ENCODE assay signal across 10 cellular contexts in genomic region chr4:76011700-76012387, GRCh38. TPM values are rescaled to one million over a fixed set of nuclear protein-coding genes. Genes with fewer than 3 reads are reported as not detected.
A peak's percentile ranks its signal among the peaks of the same experiment; 100 is the strongest.
DNase-seq lines count a peak whose midpoint lies in the region; ATAC-seq, FAIRE-seq and TF ChIP-seq lines count a peak whose summit lies in the region.
"Had no signal": no experiment of that assay in that cellular context is flagged by ENCODE, and none has a peak within 500 bp of the region (broad histone marks: within the 10 kb centered on the region; RNA-seq: fewer than 3 reads in every experiment).

No MANE protein-coding gene starts in this region.

- H3K9me3 ChIP-seq in small intestine (ENCODE audit: control insufficient read depth, low read depth) = no peaks in the 10 kb centered on the region

- FAIRE-seq in small intestine (lab: Jason Lieb, UNC) = no peak

- H3K36me3 Mint-ChIP-seq in HFFc6 (ENCODE audit: low read depth) = no peaks in the 10 kb centered on the region
- no peaks in the 10 kb centered on the region for H3K36me3 Mint-ChIP-seq in stimulated activated naive B cell treated with anti-CD40 and anti-IgM and Interleukin-4, amounts not matched to agents 10 μg/mL and 1 μg/mL and 100 μg/mL, for 72 hours

- peak overlapping the region in 1 of 2 donors; percentile 79 for H3K27ac ChIP-seq in small intestine (ENCODE audit: low read depth in 1 of 2, low read length in 1 of 2)

- ATAC-seq in GM18499 (IDR thresholded peaks at IDR 0.05; ENCODE audit: insufficient read depth, unreplicated experiment) = peak; percentile 48
- peak; percentile 53 to 78 for ATAC-seq in left cardiac atrium
- peak; percentile 89 to 94 for ATAC-seq in stimulated activated naive B cell treated with anti-CD40 and anti-IgM and Interleukin-4, amounts not matched to agents 10 μg/mL and 1 μg/mL and 100 μg/mL, for 72 hours (replicated peaks)
- ATAC-seq in HG03135 (IDR thresholded peaks at IDR 0.05; ENCODE audit: unreplicated experiment) = no peak

- peaks cover 27% of the 10 kb centered on the region for H3K4me1 Mint-ChIP-seq in HFFc6 (ENCODE audit: low read depth)
- peaks cover 28 to 47% of the 10 kb centered on the region in 2 donors for H3K4me1 Mint-ChIP-seq in stimulated activated naive B cell treated with anti-CD40 and anti-IgM and Interleukin-4, amounts not matched to agents 10 μg/mL and 1 μg/mL and 100 μg/mL, for 72 hours

- no peak for TF ChIP-seq CTCF in HFFc6 (IDR thresholded peaks at IDR 0.05)

- peaks cover 0 to 4% of the 10 kb centered on the region in 2 donors for H3K4me1 ChIP-seq in small intestine (ENCODE audit: control insufficient read depth in 2 of 2, insufficient read depth in 1 of 2, low read depth in 1 of 2, low read length in 1 of 2)

- intact Hi-C loops in left cardiac atrium (cut with DNase I) = no loop called here

- peak overlapping the region; percentile 81 for H3K4me3 Mint-ChIP-seq in HFFc6
- peak overlapping the region in 1 of 2 donors; percentile 39 for H3K4me3 Mint-ChIP-seq in stimulated activated naive B cell treated with anti-CD40 and anti-IgM and Interleukin-4, amounts not matched to agents 10 μg/mL and 1 μg/mL and 100 μg/mL, for 72 hours

- H3K36me3 ChIP-seq in small intestine (ENCODE audit: control insufficient read depth in 2 of 2, insufficient read depth in 2 of 2, low read length in 2 of 2) = no peaks in the 10 kb centered on the region

- peak; percentile 66 for DNase-seq in HFFc6
- DNase-seq in RPMI8226 = peak; percentile 72
- DNase-seq in left cardiac atrium = no peak
- DNase-seq in stimulated activated naive B cell treated with anti-CD40 and anti-IgM and Interleukin-4, amounts not matched to agents 10 μg/mL and 1 μg/mL and 100 μg/mL, for 72 hours = peak; percentile 46
- DNase-seq in NCI-H510A (lab: John Stamatoyannopoulos, UW) = no peak
- no peak for DNase-seq in small intestine

- H3K9me3 Mint-ChIP-seq in HFFc6 = no peaks in the 10 kb centered on the region
- H3K9me3 Mint-ChIP-seq in stimulated activated naive B cell treated with anti-CD40 and anti-IgM and Interleukin-4, amounts not matched to agents 10 μg/mL and 1 μg/mL and 100 μg/mL, for 72 hours = no peaks in the 10 kb centered on the region

- H3K27me3 ChIP-seq in small intestine (ENCODE audit: control insufficient read depth in 2 of 2, insufficient read depth in 2 of 2, low read length in 2 of 2) = no peaks in the 10 kb centered on the region

- H3K27ac Mint-ChIP-seq in HFFc6 = peak overlapping the region; percentile 97
- no peak overlapping the region for H3K27ac Mint-ChIP-seq in stimulated activated naive B cell treated with anti-CD40 and anti-IgM and Interleukin-4, amounts not matched to agents 10 μg/mL and 1 μg/mL and 100 μg/mL, for 72 hours

- WGBS in small intestine, 3 donors = 44 to 66% (median 65%) methylated on average over 13 of the region's 13 CpGs

- no peak overlapping the region for H3K4me3 ChIP-seq in small intestine (ENCODE audit: low read depth in 1 of 2, low read length in 2 of 2)

- peaks cover 7% of the 10 kb centered on the region for H3K27me3 Mint-ChIP-seq in HFFc6 (ENCODE audit: insufficient read depth)
- peaks cover 0 to 4% of the 10 kb centered on the region in 2 donors for H3K27me3 Mint-ChIP-seq in stimulated activated naive B cell treated with anti-CD40 and anti-IgM and Interleukin-4, amounts not matched to agents 10 μg/mL and 1 μg/mL and 100 μg/mL, for 72 hours

RNA-seq across cellular contexts. Expression of gene CXCL9, which starts 4.5 kb away (rescaled TPM):
- not detected for total RNA-seq in HFFc6 (2021; fragmentation: NEBNext Ultra II Directional; extraction: Animal tissue kit (Norgen Biotek cat#: 25700))
- under 1 TPM; 0.38 to 0.50 TPM for total RNA-seq in left cardiac atrium
- polyA plus RNA-seq in small intestine = 1 to 10 TPM in 2 of 3 donors, not detected in 1; 2.7 to 4.1 TPM
- total RNA-seq: kidney epithelial cell, NCI-H460 had no signal

RNA-seq across cellular contexts. Expression of gene CXCL10, which starts 11.5 kb away (rescaled TPM):
- total RNA-seq in HFFc6 (2021; fragmentation: NEBNext Ultra II Directional; extraction: Animal tissue kit (Norgen Biotek cat#: 25700)) = not detected
- under 1 TPM; 0.27 to 0.76 TPM for total RNA-seq in left cardiac atrium
- 1 to 10 TPM in 2 of 3 donors, not detected in 1; 2.4 to 8.1 TPM for polyA plus RNA-seq in small intestine
- total RNA-seq: kidney epithelial cell, NCI-H460 had no signal

RNA-seq across cellular contexts. Expression of gene SDAD1, which starts 21.1 kb away (rescaled TPM):
- total RNA-seq in HFFc6 (2021; fragmentation: NEBNext Ultra II Directional; extraction: Animal tissue kit (Norgen Biotek cat#: 25700)) = 10 to 100 TPM; 38.0 to 47.2 (median 41.6) TPM
- total RNA-seq in left cardiac atrium = 10 to 100 TPM; 21.0 to 31.6 TPM
- 10 to 100 TPM in 2 of 3 donors, 1 to 10 TPM in 1; 9.7 to 16.7 (median 11.9) TPM for polyA plus RNA-seq in small intestine

RNA-seq across cellular contexts. Expression of gene CXCL11, which starts 24.0 kb away (rescaled TPM):
- not detected for total RNA-seq in HFFc6 (2021; fragmentation: NEBNext Ultra II Directional; extraction: Animal tissue kit (Norgen Biotek cat#: 25700))
- under 1 TPM in 1 of 2 donors, not detected in 1; 0.16 TPM for total RNA-seq in left cardiac atrium
- 1 to 10 TPM in 1 of 3 donors, not detected in 2; 1.3 TPM for polyA plus RNA-seq in small intestine
- total RNA-seq: kidney epithelial cell, NCI-H460 had no signal

Comparison
In these comparisons a context has a peak if more than half of its experiments do, and no peak if none do; other contexts are left out.
1. DNase-seq: peak in HFFc6 (single experiment), RPMI8226 (single experiment) and stimulated activated naive B cell treated with anti-CD40 and anti-IgM and Interleukin-4, amounts not matched to agents 10 μg/mL and 1 μg/mL and 100 μg/mL, for 72 hours (single experiment); none in left cardiac atrium (single experiment), NCI-H510A (single experiment) and small intestine (single experiment).